Comparison of ENCODE assay signal across 1 cellular context in genomic region chr7:149147072-149147729, GRCh38.
TF ChIP-seq lines count a peak whose summit lies in the region.

TSS of gene ZNF398 (plus strand) at chr7:149147453. CDS start at chr7:149147743, 290 bp downstream.

TF ChIP-seq in K562, 482 proteins besides CTCF, POLR2A, EP300 and RAD21 (continued from another document):
- peak; percentile 98; the same call in 1 of the 2 replicates for TF ChIP-seq HMGXB4 (CRISPR knock-in tag; IDR thresholded peaks at IDR 0.05)
- peak; percentile 70 for TF ChIP-seq NR3C1 (CRISPR knock-in tag; IDR thresholded peaks at IDR 0.05)
- peak; percentile 92; the same call in 1 of the 2 replicates for TF ChIP-seq HNRNPL (IDR thresholded peaks at IDR 0.05; ENCODE audit: low read depth, low read length)
- TF ChIP-seq ZNF263 (CRISPR knock-in tag; IDR thresholded peaks at IDR 0.05; ENCODE audit: borderline replicate concordance), result peak; percentile 59; the same call in 1 of the 2 replicates
